ENCODE assay signal across 32 cellular contexts in the genomic region with DNA sequence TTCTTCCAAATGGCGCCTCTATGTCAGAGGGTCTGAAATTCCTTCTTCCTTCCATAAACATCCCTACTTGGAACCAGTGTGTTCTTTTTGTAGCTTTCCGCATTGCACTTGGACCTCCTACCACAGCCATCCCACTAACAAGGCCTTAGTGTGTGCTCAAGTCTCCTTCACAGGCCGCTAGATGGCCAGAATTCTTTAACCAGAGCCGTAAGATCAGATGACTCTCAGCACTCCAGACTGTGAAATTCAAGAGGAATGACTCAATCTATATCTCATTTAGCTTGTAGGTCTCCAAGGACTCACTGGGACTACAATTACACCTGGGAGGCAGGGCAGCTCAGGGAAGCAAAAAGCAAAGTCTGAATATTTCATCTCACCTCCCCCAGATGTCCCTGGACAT.
DNase-seq lines count a peak whose midpoint lies in the region; ATAC-seq, FAIRE-seq and TF ChIP-seq lines count a peak whose summit lies in the region.
"Had no signal": no experiment of that assay in that cellular context is flagged by ENCODE, and none has a peak within 500 bp of the region (broad histone marks: within the 10 kb centered on the region; RNA-seq: fewer than 3 reads in every experiment).

No MANE protein-coding gene starts in this region.

- intact Hi-C loops in K562 (cut with micrococcal nuclease), result loop anchor here (10.0 kb wide), 1 partner anchor 226 kb away; no protein-coding TSS in a partner anchor

- H3K79me2 ChIP-seq in GM23248 (ENCODE audit: insufficient read depth) (no peaks in the 10 kb centered on the region), K562 (ENCODE audit: control insufficient read depth, insufficient read depth, low read length) (no peaks in the 10 kb centered on the region)

- H3K9me3 ChIP-seq in GM23248 (ENCODE audit: low read depth) (no peaks in the 10 kb centered on the region), K562 (replicated peaks; ENCODE audit: control insufficient read depth, insufficient read depth, low read depth, low read length) (no peaks in the 10 kb centered on the region)
- H3K9me3 ChIP-seq: psoas muscle, upper lobe of left lung had no signal

- no peaks in the 10 kb centered on the region for H3K36me3 Mint-ChIP-seq in nephron progenitor cell (ENCODE audit: low read depth)

- TF ChIP-seq EP300 in K562 (IDR thresholded peaks at IDR 0.05; ENCODE audit: low read length), result no peak

- H3K4me3 Mint-ChIP-seq in nephron progenitor cell, result no peak overlapping the region
- H3K4me3 Mint-ChIP-seq: CD4-positive, alpha-beta T cell; T-helper 2 cell treated with Interferon-gamma antibody and Interleukin-4, amounts not matched to agents 5 μg/mL and 100 μg/mL, for 36 hours had no signal

- peaks cover 27% of the 10 kb centered on the region for H3K4me1 Mint-ChIP-seq in nephron progenitor cell

- FAIRE-seq in K562 (lab: Jason Lieb, UNC), result peak; percentile 77
- FAIRE-seq in GM19239 (lab: Jason Lieb, UNC), result no peak
- FAIRE-seq: endothelial cell of umbilical vein, GM12892 had no signal

- H2AFZ ChIP-seq in GM23248 (no peak overlapping the region), K562 (ENCODE audit: low read depth, low read length) (no peak overlapping the region)

- WGBS in GM23248 (ENCODE audit: low coverage in 1 of 2, low lambda C conversion rate in 2 of 2, missing lambda C conversion rate in 2 of 2), 2 experiments, result 52 to 59% methylated on average over 4 of the region's 4 CpGs
- 11% methylated on average over 4 of the region's 4 CpGs for WGBS in K562 (ENCODE audit: insufficient coverage, low coverage, missing lambda C conversion rate)

- POLR2A ChIA-PET in K562 (lab: Yijun Ruan, JAX), result no interaction called here

- DNase-seq in GM23248 (peak; percentile 5), M059J (ENCODE audit: low read depth) (peak; percentile 29), K562 (ENCODE audit: extremely low read depth in 1 of 4, low spot score in 3 of 4) (peak in 1 of 4 experiments; percentile 35), nephron progenitor cell (no peak), GM19239 (ENCODE audit: insufficient read length, low spot score) (no peak), T1000 (lab: John Stamatoyannopoulos, UW) (no peak), iPS-NIHi7 (ENCODE audit: extremely low spot score) (no peak)
- DNase-seq: activated CD4-positive, alpha-beta T cell treated with anti-CD3 and anti-CD28 coated beads, Interleukin-2, amount 50 U/mL, for 4 hours; activated CD8-positive, alpha-beta memory T cell treated with anti-CD3 and anti-CD28 coated beads, Interleukin-2, amount 50 U/mL, for 48 hours; aorta; caudate nucleus; CD4-positive, alpha-beta T cell; dermis blood vessel endothelial cell; DMS79; glutamatergic neuron; HCEC 1CT; left cardiac atrium; mammary epithelial cell; NCI-H1436 treated with DMSO at 0.1 percent for 48 hours; NCI-H2107; NCI-H526 treated with DMSO at 0.1 percent for 48 hours; psoas muscle; stimulated activated CD4-positive, alpha-beta T cell treated with anti-CD3 and anti-CD28 coated beads, Interleukin-2, amount 100 ng/mL, for 24 hours; upper lobe of left lung had no signal

- no peaks in the 10 kb centered on the region for H3F3A ChIP-seq in GM23248 (ENCODE audit: insufficient read depth)

- H3K4me3 ChIP-seq in GM23248 (no peak overlapping the region), K562 (no peak overlapping the region)
- H3K4me3 ChIP-seq: psoas muscle, skin epidermis, upper lobe of left lung had no signal

- no peak overlapping the region for H3K9ac ChIP-seq in GM23248
- H3K9ac ChIP-seq in K562 (ENCODE audit: insufficient read depth in 1 of 2, low read depth in 2 of 2, low read length in 2 of 2), result no peak overlapping the region

- H3K9me1 ChIP-seq in K562 (ENCODE audit: control insufficient read depth, insufficient read depth, low read length), result no peaks in the 10 kb centered on the region

- H4K20me1 ChIP-seq in GM23248 (ENCODE audit: insufficient read depth) (no peaks in the 10 kb centered on the region), K562 (replicated peaks; ENCODE audit: control insufficient read depth, insufficient read depth, low read length) (peaks cover 7% of the 10 kb centered on the region; the same call in 1 of the 2 replicates)

- TF ChIP-seq POLR2A in K562 (conservative IDR thresholded peaks at IDR 0.05), result no peak

- ATAC-seq in K562 (peak; percentile 87), GM18517 (IDR thresholded peaks at IDR 0.05; ENCODE audit: unreplicated experiment) (no peak)
- ATAC-seq: activated naive CD4-positive, alpha-beta T cell treated with anti-CD3 and anti-CD28 coated beads, Interleukin-2, amount 50 U/mL, for 72 hours; left cardiac atrium; psoas muscle; SK-N-SH treated with all-trans-retinoic acid at 6 μM for 48 hours had no signal

- H3K27ac ChIP-seq in GM23248 (no peak overlapping the region), K562 (ENCODE audit: extremely low read depth, low read depth, low read length) (no peak overlapping the region)
- H3K27ac ChIP-seq: psoas muscle, skin epidermis had no signal

- in situ Hi-C loops in GM23248 (cut with MboI) (no loop called here), K562 (cut with MboI) (no loop called here)

- H3K9me3 Mint-ChIP-seq in nephron progenitor cell, result peaks cover 10% of the 10 kb centered on the region
- H3K9me3 Mint-ChIP-seq: activated T-helper 2 cell treated with anti-CD3 and anti-CD28 coated beads, Interferon-gamma antibody, Interleukin-2, Interleukin-4, amounts not matched to agents 10 μg/mL and 5 μg/mL and 100 μg/mL, durations not matched to agents 14 hours and 24 hours and 36 hours; T-helper 2 cell treated with Interferon-gamma antibody and Interleukin-4, amounts not matched to agents 5 μg/mL and 100 μg/mL, for 36 hours had no signal

- no peaks in the 10 kb centered on the region for H3K4me1 ChIP-seq in GM23248 (ENCODE audit: insufficient read depth)
- H3K4me1 ChIP-seq in K562 (replicated peaks in 1 of 2; ENCODE audit: control insufficient read depth in 2 of 2, insufficient read depth in 2 of 2, low read length in 2 of 2), result peaks cover 0 to 3% of the 10 kb centered on the region in 2 experiments; a peak in 1 of 5 replicates
- H3K4me1 ChIP-seq: psoas muscle had no signal

- peak in 1 of 2 experiments; percentile 44; a peak in 2 of 4 replicates for TF ChIP-seq RAD21 in K562 (CRISPR knock-in tag; conservative IDR thresholded peaks at IDR 0.05 in 1 of 2, IDR thresholded peaks at IDR 0.05 in 1 of 2)

- H3K27ac Mint-ChIP-seq in nephron progenitor cell, result peak overlapping the region; percentile 46
- H3K27ac Mint-ChIP-seq: activated T-helper 2 cell treated with anti-CD3 and anti-CD28 coated beads, Interferon-gamma antibody, Interleukin-2, Interleukin-4, amounts not matched to agents 10 μg/mL and 5 μg/mL and 100 μg/mL, durations not matched to agents 14 hours and 24 hours and 36 hours; CD4-positive, alpha-beta T cell; T-helper 2 cell treated with Interferon-gamma antibody and Interleukin-4, amounts not matched to agents 5 μg/mL and 100 μg/mL, for 36 hours had no signal

- H3K27me3 Mint-ChIP-seq in nephron progenitor cell (ENCODE audit: low read depth, poor library complexity), result peaks cover 18% of the 10 kb centered on the region

- no peaks in the 10 kb centered on the region for H3K9me2 ChIP-seq in GM23248 (ENCODE audit: insufficient read depth)

- BruUV-seq in K562 (replicated peaks; lab: Mats Ljungman, UMichigan), result no TSS peak

- H3K4me2 ChIP-seq in GM23248 (ENCODE audit: unreplicated experiment) (no peak overlapping the region), K562 (ENCODE audit: insufficient read depth, low read length) (no peak overlapping the region)

- TF ChIP-seq CTCF in K562 (IDR thresholded peaks at IDR 0.05 in 2 of 3, conservative IDR thresholded peaks at IDR 0.05 in 1 of 3; ENCODE audit: insufficient read depth in 2 of 3, low read depth in 1 of 3, low read length in 3 of 3) (peak; percentile 38 to 44 (median 39); a peak in 3 of 6 replicates), nephron progenitor cell (IDR thresholded peaks at IDR 0.05) (no peak)

- CTCF ChIA-PET in K562 (lab: Yijun Ruan, JAX; ENCODE audit: low intra/inter-chr PET ratio), result no interaction called here

- H3K36me3 ChIP-seq in GM23248 (ENCODE audit: low read depth) (no peaks in the 10 kb centered on the region), K562 (ENCODE audit: control insufficient read depth, insufficient read depth, low read length) (no peaks in the 10 kb centered on the region)
- H3K36me3 ChIP-seq: upper lobe of left lung had no signal

- no peaks in the 10 kb centered on the region for H3K27me3 ChIP-seq in GM23248 (replicated peaks; ENCODE audit: insufficient read depth)
- peaks cover 33 to 62% of the 10 kb centered on the region in 2 experiments; a peak in 4 of 5 replicates for H3K27me3 ChIP-seq in K562 (ENCODE audit: control insufficient read depth in 2 of 2, insufficient read depth in 2 of 2, low read length in 2 of 2)
- H3K27me3 ChIP-seq: upper lobe of left lung had no signal

TF ChIP-seq in K562, 482 proteins besides CTCF, POLR2A, EP300 and RAD21:
- TF ChIP-seq PHB (CRISPR knock-in tag; IDR thresholded peaks at IDR 0.05), result no peak
- peak; percentile 40 for TF ChIP-seq CTCFL (IDR thresholded peaks at IDR 0.05; ENCODE audit: borderline replicate concordance, insufficient read depth, low read depth, low read length, poor library complexity, severe bottlenecking)

Comparison
In these comparisons a context has a peak if more than half of its experiments do, and no peak if none do; other contexts are left out.
1. DNase-seq: peak in GM23248 (single experiment) and M059J (single experiment); none in nephron progenitor cell (single experiment), GM19239 (single experiment), T1000 (single experiment) and iPS-NIHi7 (single experiment).